Comparison of ENCODE assay signal across 9 cellular contexts in the genomic region with DNA sequence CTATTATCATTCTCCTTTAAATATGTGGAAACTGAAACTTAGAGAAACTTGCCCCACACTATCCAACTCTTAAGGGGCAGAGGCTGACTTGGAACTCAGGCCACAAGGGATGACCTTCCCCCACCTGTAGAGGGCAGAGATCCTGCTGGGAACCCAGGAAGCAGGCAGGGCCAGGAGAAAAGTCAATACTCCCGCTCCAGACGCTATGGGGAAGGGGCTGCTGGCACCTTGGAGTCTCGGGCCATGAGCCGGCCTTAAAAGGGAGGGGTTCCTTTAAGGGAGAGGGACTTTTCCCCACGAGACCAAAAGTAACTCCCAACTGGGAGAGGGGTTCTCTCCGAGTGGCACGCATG. TPM values are rescaled to one million over a fixed set of nuclear protein-coding genes. Genes with fewer than 3 reads are reported as not detected.
DNase-seq lines count a peak whose midpoint lies in the region; ATAC-seq, FAIRE-seq and TF ChIP-seq lines count a peak whose summit lies in the region.
"Had no signal": no experiment of that assay in that cellular context is flagged by ENCODE, and none has a peak within 500 bp of the region (broad histone marks: within the 10 kb centered on the region; RNA-seq: fewer than 3 reads in every experiment).

No MANE protein-coding gene starts in this region.

- no peak for FAIRE-seq in urothelium cell line (lab: Jason Lieb, UNC)
- FAIRE-seq: frontal cortex had no signal

- H3K36me3 ChIP-seq in brain microvascular endothelial cell (replicated peaks): no peaks in the 10 kb centered on the region
- H3K36me3 ChIP-seq in mesendoderm (ENCODE audit: control insufficient read depth, insufficient read depth, low read length): no peaks in the 10 kb centered on the region

- in situ Hi-C loops in brain microvascular endothelial cell (cut with HindIII; ENCODE audit: low pct_ligation_motif_present, low sequenced_read_pairs): no loop called here

- H4K8ac ChIP-seq in mesendoderm (ENCODE audit: low read depth, low read length): no peak overlapping the region

- H2BK5ac ChIP-seq in mesendoderm (ENCODE audit: low read length): no peak overlapping the region

- no peak overlapping the region for H2AK5ac ChIP-seq in mesendoderm (ENCODE audit: low read length)

- H3K56ac ChIP-seq in mesendoderm (ENCODE audit: low read length): peak overlapping the region; percentile 89

- H4K5ac ChIP-seq in mesendoderm (ENCODE audit: low read length): no peak overlapping the region

- peaks cover 26% of the 10 kb centered on the region for H3K27me3 ChIP-seq in HL-60 (ENCODE audit: insufficient read depth, poor library complexity, severe bottlenecking)
- H3K27me3 ChIP-seq in brain microvascular endothelial cell (replicated peaks): peaks cover 3% of the 10 kb centered on the region
- no peaks in the 10 kb centered on the region for H3K27me3 ChIP-seq in mesendoderm (ENCODE audit: insufficient read depth, low read length, poor library complexity)

- no peak overlapping the region for H3K4ac ChIP-seq in mesendoderm (ENCODE audit: low read depth, low read length)

- WGBS in mesendoderm (ENCODE audit: extremely low coverage, insufficient coverage, low lambda C conversion rate): no CpG with 5 or more reads among the region's 7 CpGs

- peak overlapping the region; percentile 74 for H3K9ac ChIP-seq in mesendoderm (ENCODE audit: low read length)

- no peaks in the 10 kb centered on the region for H3K79me2 ChIP-seq in mesendoderm (ENCODE audit: control insufficient read depth, insufficient read depth, low read length)

- H3K27ac ChIP-seq in HL-60 (replicated peaks): no peak overlapping the region
- H3K27ac ChIP-seq in brain microvascular endothelial cell: no peak overlapping the region
- H3K27ac ChIP-seq in mesendoderm (ENCODE audit: low read depth, low read length): no peak overlapping the region

- H3K4me3 ChIP-seq in HL-60 (replicated peaks; ENCODE audit: insufficient read depth, low read length) (peak overlapping the region; percentile 56), brain microvascular endothelial cell (ENCODE audit: low read depth, low read length) (peak overlapping the region; percentile 39), mesendoderm (ENCODE audit: low read length) (peak overlapping the region; percentile 73)

- H3K23ac ChIP-seq in mesendoderm (ENCODE audit: low read length): no peak overlapping the region

- H3K4me1 ChIP-seq in mesendoderm (ENCODE audit: control insufficient read depth, low read depth, low read length): peaks cover 3% of the 10 kb centered on the region

- H3K4me2 ChIP-seq in mesendoderm (ENCODE audit: low read length): peak overlapping the region; percentile 73

- peak overlapping the region; percentile 78 for H3K18ac ChIP-seq in mesendoderm (ENCODE audit: low read length)

- no peak overlapping the region for H2BK15ac ChIP-seq in mesendoderm (replicated peaks; ENCODE audit: low read depth)

- TF ChIP-seq CTCF in HL-60 (IDR thresholded peaks at IDR 0.05; ENCODE audit: insufficient read depth, low read length): no peak
- no peak for TF ChIP-seq CTCF in brain microvascular endothelial cell (IDR thresholded peaks at IDR 0.05; ENCODE audit: low read depth, low read length, missing control alignments)

- no peak for ATAC-seq in GM19328 (IDR thresholded peaks at IDR 0.05; ENCODE audit: unreplicated experiment)
- ATAC-seq in HG02840 (IDR thresholded peaks at IDR 0.05; ENCODE audit: low FRiP score, unreplicated experiment): no peak

- no peaks in the 10 kb centered on the region for H3K79me1 ChIP-seq in mesendoderm (ENCODE audit: low read length)

- H2BK120ac ChIP-seq in mesendoderm (ENCODE audit: low read depth, low read length): no peak overlapping the region

- DNase-seq in DMS53 (lab: John Stamatoyannopoulos, UW): peak; percentile 66
- no peak for DNase-seq in HL-60 (ENCODE audit: low read depth in 1 of 2, low spot score in 1 of 2)
- no peak for DNase-seq in brain microvascular endothelial cell
- peak; percentile 79 for DNase-seq in mesendoderm
- DNase-seq in urothelium cell line (ENCODE audit: low spot score): peak; percentile 67
- no peak for DNase-seq in mesenteric fat pad (ENCODE audit: low spot score)

RNA-seq across cellular contexts. Expression of a gene that starts 0.6 kb away (rescaled TPM):
- polyA plus RNA-seq in mesendoderm (2013, experiment 1 of 2): 1.4 TPM
- polyA plus RNA-seq in mesendoderm (2013, experiment 2 of 2): 1.5 TPM
- 1.2 TPM for total RNA-seq in mesenteric fat pad

Comparison
In these comparisons a context has a peak if more than half of its experiments do, and no peak if none do; other contexts are left out.
1. DNase-seq: peak in DMS53 (single experiment), mesendoderm (single experiment) and urothelium cell line (single experiment); none in HL-60 (0 of 2), brain microvascular endothelial cell (single experiment) and mesenteric fat pad (single experiment).
2. Peak in every context shown above with its lines, with median percentiles within 50 percentile points of each other: H3K4me3 ChIP-seq.